ENCODE assay signal across 21 cellular contexts in genomic region chr7:30041526-30042269, GRCh38.
"Had no signal": no experiment of that assay in that cellular context is flagged by ENCODE, and none has a peak within 500 bp of the region (broad histone marks: within the 10 kb centered on the region; RNA-seq: fewer than 3 reads in every experiment).

No MANE protein-coding gene starts in this region.

- H3K4me3 Mint-ChIP-seq: activated B cell treated with CpG ODN at 0.5 μM for 24 hours; activated CD8-positive, alpha-beta T cell treated with anti-CD3 and anti-CD28 coated beads, Interleukin-2, amount 10 ng/mL, durations not matched to agents 7 days and 5 days; activated T-cell treated with anti-CD3 and anti-CD28 coated beads, Interleukin-2, amount 50 U/mL, for 72 hours; neural progenitor cell; stimulated activated naive CD8-positive, alpha-beta T cell treated with anti-CD3 and anti-CD28 coated beads, Interleukin-15, amount 100 ng/mL, for 72 hours had no signal

- H3K4me1 Mint-ChIP-seq: activated B cell treated with CpG ODN at 0.5 μM for 24 hours had no signal

- H3K4me2 ChIP-seq: neural progenitor cell had no signal

- H3K27me3 ChIP-seq: colonic mucosa, esophagus muscularis mucosa, neural progenitor cell, ovary, right lobe of liver, testis had no signal

- H3K9me3 ChIP-seq: colonic mucosa, esophagus muscularis mucosa, ovary, right lobe of liver, testis had no signal

- H3K4me1 ChIP-seq: colonic mucosa, testis had no signal

- H2AFZ ChIP-seq: neural progenitor cell had no signal

- H3K27ac Mint-ChIP-seq: activated B cell treated with CpG ODN at 0.5 μM for 24 hours; activated CD8-positive, alpha-beta T cell treated with anti-CD3 and anti-CD28 coated beads, Interleukin-2, amount 10 ng/mL, durations not matched to agents 7 days and 5 days; activated naive CD4-positive, alpha-beta T cell treated with anti-CD3 and anti-CD28 coated beads, Interleukin-2, amount 50 U/mL, for 72 hours; activated T-cell treated with anti-CD3 and anti-CD28 coated beads, Interleukin-2, amount 50 U/mL, for 72 hours; neural progenitor cell; stimulated activated naive CD8-positive, alpha-beta T cell treated with anti-CD3 and anti-CD28 coated beads, Interleukin-15, amount 100 ng/mL, for 72 hours had no signal

- H3K9ac ChIP-seq: neural progenitor cell had no signal

- H3K27ac ChIP-seq: colonic mucosa, esophagus muscularis mucosa, neural progenitor cell, ovary, right lobe of liver, testis had no signal

- ATAC-seq: activated CD8-positive, alpha-beta T cell treated with anti-CD3 and anti-CD28 coated beads, Interleukin-2, amount 10 ng/mL, durations not matched to agents 7 days and 5 days; activated naive CD4-positive, alpha-beta T cell treated with anti-CD3 and anti-CD28 coated beads, Interleukin-2, amount 50 U/mL, for 72 hours; activated T-cell treated with anti-CD3 and anti-CD28 coated beads, Interleukin-2, amount 50 U/mL, for 72 hours; right lobe of liver; stimulated activated naive CD8-positive, alpha-beta T cell treated with anti-CD3 and anti-CD28 coated beads, Interleukin-15, amount 100 ng/mL, for 72 hours had no signal

- H3K27me3 Mint-ChIP-seq: activated B cell treated with CpG ODN at 0.5 μM for 24 hours; stimulated activated naive CD8-positive, alpha-beta T cell treated with anti-CD3 and anti-CD28 coated beads, Interleukin-15, amount 100 ng/mL, for 72 hours had no signal

- FAIRE-seq: TTC549 had no signal

- DNase-seq: activated B cell treated with CpG ODN at 0.5 μM for 24 hours; activated CD4-positive, alpha-beta T cell treated with anti-CD3 and anti-CD28 coated beads for 48 hours; activated CD8-positive, alpha-beta memory T cell treated with anti-CD3 and anti-CD28 coated beads, Interleukin-2, amount 50 U/mL, for 4 hours; activated CD8-positive, alpha-beta T cell treated with anti-CD3 and anti-CD28 coated beads, Interleukin-2, amount 10 ng/mL, durations not matched to agents 7 days and 5 days; activated gamma-delta T cell; activated T-cell treated with anti-CD3 and anti-CD28 coated beads, Interleukin-2, amount 50 U/mL, for 72 hours; amniotic stem cell; caudate nucleus; colonic mucosa; foreskin melanocyte; kidney glomerular epithelial cell; mesendoderm; ovary; right lobe of liver; stimulated activated naive CD8-positive, alpha-beta T cell treated with anti-CD3 and anti-CD28 coated beads, Interleukin-15, amount 100 ng/mL, for 72 hours; T-helper 2 cell; testis had no signal

- H3K36me3 ChIP-seq: colonic mucosa, neural progenitor cell, ovary had no signal

- H3K9me3 Mint-ChIP-seq: activated B cell treated with CpG ODN at 0.5 μM for 24 hours; activated naive CD4-positive, alpha-beta T cell treated with anti-CD3 and anti-CD28 coated beads, Interleukin-2, amount 50 U/mL, for 72 hours; activated T-cell treated with anti-CD3 and anti-CD28 coated beads, Interleukin-2, amount 50 U/mL, for 72 hours; stimulated activated naive CD8-positive, alpha-beta T cell treated with anti-CD3 and anti-CD28 coated beads, Interleukin-15, amount 100 ng/mL, for 72 hours had no signal

- H3K4me3 ChIP-seq: colonic mucosa, esophagus muscularis mucosa, neural progenitor cell, ovary, right lobe of liver, testis had no signal
